21 cellular contexts compared by ENCODE assay signal in genomic region chr16:80982646-80983045, GRCh38.
"Had no signal": no experiment of that assay in that cellular context is flagged by ENCODE, and none has a peak within 500 bp of the region (broad histone marks: within the 10 kb centered on the region; RNA-seq: fewer than 3 reads in every experiment).

No MANE protein-coding gene starts in this region.

- ATAC-seq: effector memory CD8-positive, alpha-beta T cell; gastroesophageal sphincter; left lung; naive thymus-derived CD4-positive, alpha-beta T cell; psoas muscle; right lobe of liver; stimulated activated effector memory CD8-positive, alpha-beta T cell treated with anti-CD3 and anti-CD28 coated beads, Interleukin-12 subunit alpha, Interleukin-12 subunit beta, amount 100 ng/mL, for 72 hours; stimulated activated naive CD8-positive, alpha-beta T cell treated with anti-CD3 and anti-CD28 coated beads, Interleukin-15, Interleukin-2, amounts not matched to agents 100 U/mL and 50 U/mL, for 24 hours had no signal

- DNase-seq: effector memory CD8-positive, alpha-beta T cell; esophagus squamous epithelium; foreskin fibroblast; glutamatergic neuron; islet precursor cell; left lung; mesendoderm; naive thymus-derived CD4-positive, alpha-beta T cell; nephron progenitor cell; psoas muscle; retina; right lobe of liver; stimulated activated CD4-positive, alpha-beta T cell treated with anti-CD3 and anti-CD28 coated beads, Interleukin-4, amount 100 ng/mL, for 1 hour; stimulated activated CD8-positive, alpha-beta memory T cell treated with anti-CD3 and anti-CD28 coated beads, Interleukin-4, amount 100 ng/mL, for 48 hours; stimulated activated naive CD8-positive, alpha-beta T cell treated with anti-CD3 and anti-CD28 coated beads, Interleukin-15, Interleukin-2, amounts not matched to agents 100 U/mL and 50 U/mL, for 24 hours; thyroid gland had no signal

- H3K4me3 ChIP-seq: esophagus squamous epithelium, gastroesophageal sphincter, left lung, lung, psoas muscle, right lobe of liver, suprapubic skin, thyroid gland had no signal

- H3K4me1 ChIP-seq: esophagus squamous epithelium, left lung, psoas muscle had no signal

- H3K36me3 ChIP-seq: right lobe of liver had no signal

- H3K27ac ChIP-seq: esophagus squamous epithelium, gastroesophageal sphincter, left lung, neutrophil, psoas muscle, suprapubic skin, thyroid gland had no signal

- H3K27me3 ChIP-seq: esophagus squamous epithelium, gastroesophageal sphincter, left lung, neutrophil, right lobe of liver, suprapubic skin, thyroid gland had no signal

- H3K9me3 ChIP-seq: esophagus squamous epithelium, gastroesophageal sphincter, left lung, neutrophil, psoas muscle, right lobe of liver, suprapubic skin, thyroid gland had no signal
